8 cellular contexts compared by ENCODE assay signal in the genomic region with DNA sequence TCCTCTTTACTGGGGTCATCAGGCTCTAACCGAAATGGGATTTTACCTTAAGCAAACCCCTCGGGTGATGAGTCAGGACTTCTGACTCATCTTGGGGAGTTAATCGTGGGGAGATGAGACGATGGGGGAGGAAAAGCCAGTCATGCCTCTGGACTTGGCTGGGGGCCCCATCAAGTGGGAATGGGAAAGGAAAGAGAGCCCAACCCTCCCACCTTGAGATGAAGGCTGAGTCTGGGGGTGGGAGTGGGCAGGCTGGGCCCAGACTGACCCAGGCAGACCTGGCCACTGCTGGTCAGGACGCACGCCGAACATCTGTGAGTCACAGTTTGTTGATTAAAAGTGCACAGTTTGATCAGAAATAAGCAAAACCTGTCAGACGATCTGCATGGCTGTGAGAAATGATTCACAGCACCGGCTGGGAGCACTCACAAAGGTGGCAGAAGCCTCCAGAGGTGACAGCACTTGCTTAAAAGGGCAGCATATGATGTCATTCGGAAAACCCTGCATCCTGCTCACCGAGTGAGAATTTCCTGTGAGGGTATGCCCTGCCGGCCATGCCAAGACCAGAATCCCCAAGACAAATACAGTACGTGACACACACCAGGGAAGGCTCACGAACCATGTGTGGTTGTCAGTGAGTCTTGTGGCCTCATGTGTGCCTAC.
DNase-seq lines count a peak whose midpoint lies in the region; ATAC-seq and TF ChIP-seq lines count a peak whose summit lies in the region.

No MANE protein-coding gene starts in this region.

- no peaks in the 10 kb centered on the region for H3K9me3 ChIP-seq in MM.1S (replicated peaks; ENCODE audit: insufficient read depth, low read length)

- POLR2A ChIA-PET in AG04449 (lab: Yijun Ruan, JAX), result no interaction called here

- DNase-seq in AG04449 (ENCODE audit: low read depth, low spot score), result peak; percentile 92
- DNase-seq in activated CD4-positive, alpha-beta T cell treated with anti-CD3 and anti-CD28 coated beads for 4 hours, result peak; percentile 19 to 24
- peak; percentile 75 for DNase-seq in fibroblast of the conjunctiva (ENCODE audit: low read depth)
- DNase-seq in stimulated activated CD4-positive, alpha-beta T cell treated with anti-CD3 and anti-CD28 coated beads, Interleukin-2, amount 100 ng/mL, for 48 hours, result peak; percentile 14 to 16
- no peak for DNase-seq in cerebellar cortex (ENCODE audit: low spot score)
- DNase-seq in MM.1S, result no peak

- H3K9me2 ChIP-seq in MM.1S (replicated peaks; ENCODE audit: insufficient read depth, low read length), result no peaks in the 10 kb centered on the region

- H3K4me2 ChIP-seq in MM.1S (ENCODE audit: low read depth, low read length), result no peak overlapping the region

- H2AFZ ChIP-seq in MM.1S (ENCODE audit: low read length), result no peak overlapping the region

- no peaks in the 10 kb centered on the region for H3K27me3 ChIP-seq in MM.1S (replicated peaks; ENCODE audit: insufficient read depth, low read length)

- H3K4me1 ChIP-seq in MM.1S (ENCODE audit: low read length), result no peaks in the 10 kb centered on the region; the same call in 1 of the 2 replicates

- ATAC-seq in GM18907 (IDR thresholded peaks at IDR 0.05; ENCODE audit: unreplicated experiment), result peak; percentile 79
- ATAC-seq in HG03064 (IDR thresholded peaks at IDR 0.05; ENCODE audit: low read depth, unreplicated experiment), result peak; percentile 74

- H3K9ac ChIP-seq in MM.1S (ENCODE audit: low read length), result no peak overlapping the region

- H3F3A ChIP-seq in MM.1S (ENCODE audit: insufficient read depth, low read length), result no peaks in the 10 kb centered on the region

- H3K4me3 ChIP-seq in AG04449 (ENCODE audit: low read depth, low read length) (no peak overlapping the region), MM.1S (ENCODE audit: low read length) (no peak overlapping the region)

- CTCF ChIA-PET in AG04449 (lab: Yijun Ruan, JAX), result interaction anchor here (0.7 kb wide), 1 partner anchor 134 kb away, joined by 4 read pairs; no protein-coding TSS in a partner anchor

- no peaks in the 10 kb centered on the region for H4K20me1 ChIP-seq in MM.1S (ENCODE audit: insufficient read depth, low read length)

- no peaks in the 10 kb centered on the region for H3K79me2 ChIP-seq in MM.1S (ENCODE audit: low read length)

- no peak for TF ChIP-seq CTCF in AG04449 (IDR thresholded peaks at IDR 0.05; ENCODE audit: insufficient read depth, low read length, missing control alignments)
- no peak for TF ChIP-seq CTCF in MM.1S (IDR thresholded peaks at IDR 0.05; ENCODE audit: low read length)

- no peak overlapping the region for H3K27ac ChIP-seq in MM.1S (ENCODE audit: low read length)

- no peaks in the 10 kb centered on the region for H3K36me3 ChIP-seq in MM.1S (replicated peaks; ENCODE audit: insufficient read depth, low read length)

Comparison
In these comparisons a context has a peak if more than half of its experiments do, and no peak if none do; other contexts are left out.
1. DNase-seq: peak in AG04449 (single experiment), activated CD4-positive, alpha-beta T cell treated with anti-CD3 and anti-CD28 coated beads for 4 hours (2 of 2), fibroblast of the conjunctiva (single experiment) and stimulated activated CD4-positive, alpha-beta T cell treated with anti-CD3 and anti-CD28 coated beads, Interleukin-2, amount 100 ng/mL, for 48 hours (2 of 2); none in cerebellar cortex (single experiment) and MM.1S (single experiment).